Comparison of ENCODE assay signal across 25 cellular contexts in genomic region chr1:154496381-154496780, GRCh38. TPM values are rescaled to one million over a fixed set of nuclear protein-coding genes. Genes with fewer than 3 reads are reported as not detected.
A peak's percentile ranks its signal among the peaks of the same experiment; 100 is the strongest.
DNase-seq lines count a peak whose midpoint lies in the region; ATAC-seq and TF ChIP-seq lines count a peak whose summit lies in the region.
"Had no signal": no experiment of that assay in that cellular context is flagged by ENCODE, and none has a peak within 500 bp of the region (broad histone marks: within the 10 kb centered on the region; RNA-seq: fewer than 3 reads in every experiment).

No MANE protein-coding gene starts in this region.

- TF ChIP-seq CTCF in heart left ventricle (IDR thresholded peaks at IDR 0.05) = no peak
- no peak for TF ChIP-seq CTCF in adrenal gland (IDR thresholded peaks at IDR 0.05)
- TF ChIP-seq CTCF in lung (IDR thresholded peaks at IDR 0.05; ENCODE audit: control extremely low read depth, extremely low read depth) = no peak
- no peak for TF ChIP-seq CTCF in upper lobe of left lung (IDR thresholded peaks at IDR 0.05)

- H3K27me3 ChIP-seq in heart left ventricle (peaks cover 0 to 25% (median 8%) of the 10 kb centered on the region in 9 donors), adrenal gland (no peaks in the 10 kb centered on the region), lung (ENCODE audit: control insufficient read depth, insufficient read depth) (no peaks in the 10 kb centered on the region), upper lobe of left lung (peaks cover 0 to under 1% (median 0%) of the 10 kb centered on the region in 4 donors)

- H3K4me3 ChIP-seq in heart left ventricle (peak overlapping the region in 6 of 12 donors; percentile 4 to 17 (median 12)), adrenal gland (no peak overlapping the region), lung (no peak overlapping the region), upper lobe of left lung (no peak overlapping the region)
- H3K4me3 ChIP-seq: A549, GM23248, mucosa of descending colon, neural progenitor cell, prostate gland, smooth muscle cell had no signal

- 64 to 66% (median 64%) methylated on average over 5 of the region's 5 CpGs for WGBS in heart left ventricle, 4 donors
- 65 to 73% (median 70%) methylated on average over 5 of the region's 5 CpGs for WGBS in adrenal gland, 4 donors
- 38 to 64% methylated on average over 5 of the region's 5 CpGs for WGBS in lung, 2 donors
- WGBS in upper lobe of left lung, 2 donors = 41 to 56% methylated on average over 5 of the region's 5 CpGs

- DNase-seq in heart left ventricle (no peak), left ventricle myocardium superior (no peak), adrenal gland (no peak), lung (ENCODE audit: low spot score) (peak; percentile 52), upper lobe of left lung (peak in 1 of 2 donors; percentile 50), Kasumi-1 (lab: John Stamatoyannopoulos, UW) (no peak), COLO668 (lab: John Stamatoyannopoulos, UW; ENCODE audit: unreplicated experiment) (no peak), medulla oblongata (ENCODE audit: extremely low spot score) (no peak)
- DNase-seq: activated CD4-positive, alpha-beta T cell treated with anti-CD3 and anti-CD28 coated beads, Interleukin-2, amount 10 ng/mL, durations not matched to agents 7 days and 5 days; activated gamma-delta T cell treated with Interleukin-2 at 50 U/mL for 16 hours; amniotic stem cell; GM23248; kidney glomerular epithelial cell; NCI-H1436 treated with DMSO at 0.1 percent for 48 hours; SIG-M5; stimulated activated CD4-positive, alpha-beta T cell treated with anti-CD3 and anti-CD28 coated beads, Interleukin-4, amount 100 ng/mL, for 1 hour had no signal

- TF ChIP-seq EP300 in upper lobe of left lung (IDR thresholded peaks at IDR 0.05) = no peak

- H3K36me3 ChIP-seq in heart left ventricle (peaks cover 0 to 34% (median 4%) of the 10 kb centered on the region in 9 donors), adrenal gland (replicated peaks in 1 of 2) (no peaks in the 10 kb centered on the region), lung (ENCODE audit: control insufficient read depth in 2 of 2, insufficient read depth in 2 of 2, low read length in 2 of 2) (no peaks in the 10 kb centered on the region), upper lobe of left lung (peaks cover 0 to 11% (median 0%) of the 10 kb centered on the region in 4 donors)
- H3K36me3 ChIP-seq: neural progenitor cell, prostate gland had no signal

- H3K4me1 ChIP-seq in heart left ventricle (peaks cover 15 to 69% (median 41%) of the 10 kb centered on the region in 12 donors), adrenal gland (replicated peaks in 1 of 2) (peaks cover 15 to 52% of the 10 kb centered on the region in 2 donors), lung (ENCODE audit: control insufficient read depth in 2 of 2, insufficient read depth in 2 of 2, low read length in 2 of 2) (peaks cover 2 to 14% of the 10 kb centered on the region in 2 donors), upper lobe of left lung (peaks cover 55 to 77% (median 70%) of the 10 kb centered on the region in 4 donors)
- H3K4me1 ChIP-seq: A549, prostate gland had no signal

- TF ChIP-seq POLR2A in heart left ventricle (IDR thresholded peaks at IDR 0.05) (no peak), adrenal gland (IDR thresholded peaks at IDR 0.05) (no peak), upper lobe of left lung (IDR thresholded peaks at IDR 0.05) (no peak)

- H3K27ac ChIP-seq in heart left ventricle (peak overlapping the region in 11 of 12 donors; percentile 25 to 94 (median 67)), adrenal gland (peak overlapping the region in 3 of 5 donors; percentile 37 to 61 (median 59)), lung (ENCODE audit: low read depth in 1 of 2, low read length in 1 of 2) (peak overlapping the region; percentile 69 to 83), upper lobe of left lung (peak overlapping the region; percentile 18 to 84 (median 56))
- H3K27ac ChIP-seq: A549, C4-2B, GM23248, neural progenitor cell, prostate gland had no signal

- ATAC-seq in heart left ventricle (no peak), left ventricle myocardium superior (no peak), lung (ENCODE audit: insufficient read depth, low FRiP score) (no peak), upper lobe of left lung (ENCODE audit: low FRiP score in 2 of 2) (no peak)
- ATAC-seq: A549 had no signal

- H3K9me3 ChIP-seq in heart left ventricle = no peaks in the 10 kb centered on the region
- no peaks in the 10 kb centered on the region for H3K9me3 ChIP-seq in adrenal gland (replicated peaks in 1 of 3)
- no peaks in the 10 kb centered on the region for H3K9me3 ChIP-seq in lung (ENCODE audit: control insufficient read depth in 2 of 2, insufficient read depth in 1 of 2, low read length in 1 of 2)
- no peaks in the 10 kb centered on the region for H3K9me3 ChIP-seq in upper lobe of left lung
- H3K9me3 ChIP-seq: A549, mucosa of descending colon, prostate gland had no signal

- intact Hi-C loops in heart left ventricle (cut with DNase I) (no loop called here), left ventricle myocardium superior (cut with micrococcal nuclease) (no loop called here), adrenal gland (cut with DNase I) (no loop called here)

RNA-seq across cellular contexts. Expression of gene TDRD10, which starts 5.6 kb away (rescaled TPM):
- 1 to 10 TPM in 8 of 9 donors, under 1 TPM in 1; 0.71 to 3.4 (median 1.8) TPM for total RNA-seq in heart left ventricle
- 1 to 10 TPM; 2.9 to 3.0 TPM for polyA plus RNA-seq in heart left ventricle
- 1.9 TPM for total RNA-seq in left ventricle myocardium superior
- 1 to 10 TPM in 6 of 8 donors, under 1 TPM in 1, not detected in 1; 0.87 to 7.5 (median 3.6) TPM for total RNA-seq in adrenal gland
- polyA plus RNA-seq in adrenal gland = 10 to 100 TPM in 2 of 3 donors, 1 to 10 TPM in 1; 1.3 to 24.9 (median 22.8) TPM
- 1 to 10 TPM; 1.9 to 8.5 TPM for total RNA-seq in lung
- polyA plus RNA-seq in lung = 10 to 100 TPM in 1 of 2 donors, 1 to 10 TPM in 1; 6.1 to 12.6 TPM
- total RNA-seq in upper lobe of left lung = 10 to 100 TPM in 4 of 6 donors, 1 to 10 TPM in 2; 6.2 to 47.1 (median 12.6) TPM
- total RNA-seq: activated CD4-positive, alpha-beta T cell treated with anti-CD3 and anti-CD28 coated beads, Interleukin-2, amount 10 ng/mL, durations not matched to agents 7 days and 5 days; GM23248; M059J; T-helper 1 cell treated with Interleukin-12 subunit alpha and Interleukin-12 subunit beta and Interleukin-4 antibody, amounts not matched to agents 30 ng/mL and 1 ng/mL, for 36 hours had no signal
- polyA plus RNA-seq: GM23248 had no signal

RNA-seq across cellular contexts. Expression of gene SHE, which starts 5.8 kb away (rescaled TPM):
- total RNA-seq in heart left ventricle (10 to 100 TPM; 11.1 to 19.4 (median 11.9) TPM), left ventricle myocardium superior (10.2 TPM), adrenal gland (10 to 100 TPM; 15.1 to 30.7 (median 19.2) TPM), lung (10 to 100 TPM; 25.3 to 33.5 TPM), upper lobe of left lung (10 to 100 TPM; 25.8 to 55.4 (median 29.5) TPM)
- polyA plus RNA-seq in heart left ventricle (10 to 100 TPM; 10.1 to 17.7 TPM), adrenal gland (10 to 100 TPM; 11.4 to 14.7 (median 12.7) TPM), lung (10 to 100 TPM; 15.1 to 16.8 TPM)
- total RNA-seq: activated CD4-positive, alpha-beta T cell treated with anti-CD3 and anti-CD28 coated beads, Interleukin-2, amount 10 ng/mL, durations not matched to agents 7 days and 5 days; bronchial epithelial cell; GM23248; M059J; T-helper 1 cell treated with Interleukin-12 subunit alpha and Interleukin-12 subunit beta and Interleukin-4 antibody, amounts not matched to agents 30 ng/mL and 1 ng/mL, for 36 hours had no signal
